19 cellular contexts compared by ENCODE assay signal in the genomic region with DNA sequence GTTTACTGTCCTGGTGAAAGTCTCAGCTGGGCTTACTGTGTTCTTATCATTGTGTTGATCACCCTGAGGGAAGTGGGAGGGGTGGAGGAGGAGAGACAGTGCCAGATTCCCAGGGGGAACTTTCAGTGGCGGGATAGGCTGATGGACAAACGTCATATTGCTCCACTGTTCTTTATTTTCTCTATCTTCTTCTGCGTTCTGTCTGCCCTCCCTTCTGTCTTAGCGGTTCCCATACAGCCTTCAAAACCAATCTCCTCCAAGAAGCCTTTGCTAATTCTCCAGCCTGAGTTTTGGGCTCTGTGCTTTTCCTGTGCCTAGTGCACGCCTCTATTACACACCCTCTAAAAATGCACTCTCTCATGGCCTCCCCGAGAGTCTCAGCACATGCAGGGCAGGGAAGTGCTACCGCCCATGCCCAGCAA.
A peak's percentile ranks its signal among the peaks of the same experiment; 100 is the strongest.
DNase-seq lines count a peak whose midpoint lies in the region; ATAC-seq, FAIRE-seq and TF ChIP-seq lines count a peak whose summit lies in the region.
"Had no signal": no experiment of that assay in that cellular context is flagged by ENCODE, and none has a peak within 500 bp of the region (broad histone marks: within the 10 kb centered on the region; RNA-seq: fewer than 3 reads in every experiment).

No MANE protein-coding gene starts in this region.

- no peak overlapping the region for H3K9ac ChIP-seq in astrocyte (ENCODE audit: low read length)

- H3K27me3 ChIP-seq in ACC112 (ENCODE audit: insufficient read depth, low read length) (no peaks in the 10 kb centered on the region), astrocyte (ENCODE audit: insufficient read depth, low read length) (no peaks in the 10 kb centered on the region)
- H3K27me3 ChIP-seq: cardiac muscle cell, MG63, ovary had no signal

- H3K36me3 ChIP-seq in ACC112 (ENCODE audit: insufficient read depth, low read length) (no peaks in the 10 kb centered on the region), astrocyte (ENCODE audit: insufficient read depth, low read length) (no peaks in the 10 kb centered on the region)
- H3K36me3 ChIP-seq: cardiac muscle cell, MG63, ovary had no signal

- H3K4me2 ChIP-seq in astrocyte (ENCODE audit: low read length): no peak overlapping the region

- no peaks in the 10 kb centered on the region for H3K9me3 ChIP-seq in astrocyte (ENCODE audit: insufficient read depth, low read depth, low read length)
- H3K9me3 ChIP-seq: MG63, ovary had no signal

- peak; percentile 68 for FAIRE-seq in astrocyte (lab: Jason Lieb, UNC)
- FAIRE-seq: endothelial cell of umbilical vein, GM19239 had no signal

- H3K4me3 ChIP-seq in ACC112 (ENCODE audit: low read depth, low read length) (no peak overlapping the region; the same call in 1 of the 2 replicates), astrocyte (ENCODE audit: insufficient read depth, low read depth, low read length) (no peak overlapping the region)
- H3K4me3 ChIP-seq: cardiac muscle cell, MG63, ovary had no signal

- H3K27ac Mint-ChIP-seq in astrocyte (ENCODE audit: unreplicated experiment): peak overlapping the region; percentile 36
- H3K27ac Mint-ChIP-seq: activated CD4-positive, alpha-beta memory T cell treated with anti-CD3 and anti-CD28 coated beads, Interleukin-2, amount 10 ng/mL, durations not matched to agents 7 days and 5 days; mesothelial cell of epicardium; T-helper 1 cell treated with Interleukin-12 subunit alpha and Interleukin-12 subunit beta and Interleukin-4 antibody, amounts not matched to agents 30 μg/mL and 1 μg/mL, for 36 hours had no signal

- H3K36me3 Mint-ChIP-seq in astrocyte (ENCODE audit: low read depth, unreplicated experiment): no peaks in the 10 kb centered on the region
- H3K36me3 Mint-ChIP-seq in activated T-cell treated with anti-CD3 and anti-CD28 coated beads, Interleukin-2, amount 50 U/mL, for 4 hours (ENCODE audit: insufficient read depth): no peaks in the 10 kb centered on the region
- H3K36me3 Mint-ChIP-seq: mesothelial cell of epicardium had no signal

- H3K4me3 Mint-ChIP-seq in astrocyte (ENCODE audit: unreplicated experiment): no peak overlapping the region
- H3K4me3 Mint-ChIP-seq in activated T-cell treated with anti-CD3 and anti-CD28 coated beads, Interleukin-2, amount 50 U/mL, for 4 hours: no peak overlapping the region
- H3K4me3 Mint-ChIP-seq: activated CD4-positive, alpha-beta memory T cell treated with anti-CD3 and anti-CD28 coated beads, Interleukin-2, amount 10 ng/mL, durations not matched to agents 7 days and 5 days; mesothelial cell of epicardium; T-helper 1 cell treated with Interleukin-12 subunit alpha and Interleukin-12 subunit beta and Interleukin-4 antibody, amounts not matched to agents 30 μg/mL and 1 μg/mL, for 36 hours had no signal

- no peak overlapping the region for H2AFZ ChIP-seq in ACC112 (ENCODE audit: low read length, unreplicated experiment)
- H2AFZ ChIP-seq in astrocyte (ENCODE audit: low read depth, low read length): no peak overlapping the region

- H3K4me1 Mint-ChIP-seq in astrocyte (ENCODE audit: low read depth, unreplicated experiment): peaks cover 7% of the 10 kb centered on the region
- no peaks in the 10 kb centered on the region for H3K4me1 Mint-ChIP-seq in activated T-cell treated with anti-CD3 and anti-CD28 coated beads, Interleukin-2, amount 50 U/mL, for 4 hours (ENCODE audit: low read depth)
- H3K4me1 Mint-ChIP-seq: activated CD4-positive, alpha-beta memory T cell treated with anti-CD3 and anti-CD28 coated beads, Interleukin-2, amount 10 ng/mL, durations not matched to agents 7 days and 5 days had no signal

- ATAC-seq in activated T-cell treated with anti-CD3 and anti-CD28 coated beads, Interleukin-2, amount 50 U/mL, for 4 hours: no peak
- ATAC-seq in HG02610 (IDR thresholded peaks at IDR 0.05; ENCODE audit: unreplicated experiment): no peak

- H3K79me2 ChIP-seq in ACC112 (ENCODE audit: control insufficient read depth, insufficient read depth, low read length, unreplicated experiment): no peaks in the 10 kb centered on the region
- no peaks in the 10 kb centered on the region for H3K79me2 ChIP-seq in astrocyte (ENCODE audit: insufficient read depth, low read length)

- no peaks in the 10 kb centered on the region for H3K9me3 Mint-ChIP-seq in astrocyte (ENCODE audit: unreplicated experiment)
- H3K9me3 Mint-ChIP-seq in activated T-cell treated with anti-CD3 and anti-CD28 coated beads, Interleukin-2, amount 50 U/mL, for 4 hours: peaks cover 8% of the 10 kb centered on the region

- H3K27ac ChIP-seq in ACC112 (ENCODE audit: low read depth, low read length) (peak overlapping the region; percentile 28; the same call in 1 of the 2 replicates), astrocyte (ENCODE audit: low read depth, low read length) (no peak overlapping the region)
- H3K27ac ChIP-seq: cardiac muscle cell, ovary had no signal

- H3K27me3 Mint-ChIP-seq in astrocyte (ENCODE audit: low read depth, unreplicated experiment): no peaks in the 10 kb centered on the region
- H3K27me3 Mint-ChIP-seq in activated T-cell treated with anti-CD3 and anti-CD28 coated beads, Interleukin-2, amount 50 U/mL, for 4 hours (ENCODE audit: low read depth): no peaks in the 10 kb centered on the region
- H3K27me3 Mint-ChIP-seq: activated CD4-positive, alpha-beta memory T cell treated with anti-CD3 and anti-CD28 coated beads, Interleukin-2, amount 10 ng/mL, durations not matched to agents 7 days and 5 days had no signal

- H3K4me1 ChIP-seq in ACC112 (ENCODE audit: control insufficient read depth, insufficient read depth, low read length, unreplicated experiment) (no peaks in the 10 kb centered on the region), astrocyte (ENCODE audit: insufficient read depth, low read length) (no peaks in the 10 kb centered on the region)

- H4K20me1 ChIP-seq in astrocyte (ENCODE audit: insufficient read depth, low read length): no peaks in the 10 kb centered on the region

- no peak for TF ChIP-seq CTCF in astrocyte (IDR thresholded peaks at IDR 0.05; ENCODE audit: insufficient read depth, low read depth, low read length)

- DNase-seq in GM04504 (ENCODE audit: low read depth): peak; percentile 71
- DNase-seq in astrocyte (ENCODE audit: low read depth): peak; percentile 67
- peak; percentile 32 for DNase-seq in foreskin melanocyte
- no peak for DNase-seq in activated T-cell treated with anti-CD3 and anti-CD28 coated beads, Interleukin-2, amount 50 U/mL, for 4 hours
- no peak for DNase-seq in NCI-H128 (lab: John Stamatoyannopoulos, UW; ENCODE audit: unreplicated experiment)
- no peak for DNase-seq in SHP77 (lab: John Stamatoyannopoulos, UW)
- DNase-seq: activated CD4-positive, alpha-beta memory T cell treated with anti-CD3 and anti-CD28 coated beads, Interleukin-2, amount 10 ng/mL, durations not matched to agents 7 days and 5 days; activated effector memory CD4-positive, alpha-beta T cell treated with Interleukin-2 at 50 U/mL for 16 hours; AML-193; GOT3; MG63; ovary had no signal

Comparison
In these comparisons a context has a peak if more than half of its experiments do, and no peak if none do; other contexts are left out.
1. DNase-seq: peak in GM04504 (single experiment), astrocyte (single experiment) and foreskin melanocyte (single experiment); none in activated T-cell treated with anti-CD3 and anti-CD28 coated beads, Interleukin-2, amount 50 U/mL, for 4 hours (single experiment), NCI-H128 (single experiment) and SHP77 (0 of 2).